10 cellular contexts compared by ENCODE assay signal in genomic region chr4:41538017-41538733, GRCh38. TPM values are rescaled to one million over a fixed set of nuclear protein-coding genes. Genes with fewer than 3 reads are reported as not detected.
DNase-seq lines count a peak whose midpoint lies in the region; ATAC-seq and TF ChIP-seq lines count a peak whose summit lies in the region.
"Had no signal": no experiment of that assay in that cellular context is flagged by ENCODE, and none has a peak within 500 bp of the region (broad histone marks: within the 10 kb centered on the region; RNA-seq: fewer than 3 reads in every experiment).

LIMCH1 (plus strand) TSS chr4:41538157; CDS start chr4:41605996, 67,839 bp downstream.

- H3K9me3 ChIP-seq in ascending aorta = no peaks in the 10 kb centered on the region
- H3K9me3 ChIP-seq in hepatocyte (ENCODE audit: low read depth) = no peaks in the 10 kb centered on the region
- H3K9me3 ChIP-seq in OCI-LY7 (ENCODE audit: low read length) = no peaks in the 10 kb centered on the region
- H3K9me3 ChIP-seq: BLaER1 treated with 17β-estradiol and CSF1 and Interleukin-3, amounts not matched to agents 10 nM and 100 nM had no signal

- H3K36me3 ChIP-seq in ascending aorta (no peaks in the 10 kb centered on the region), hepatocyte (replicated peaks; ENCODE audit: insufficient read depth, low read depth) (no peaks in the 10 kb centered on the region), OCI-LY7 (ENCODE audit: insufficient read depth, low read length) (no peaks in the 10 kb centered on the region)
- H3K36me3 ChIP-seq: BLaER1 treated with 17β-estradiol and CSF1 and Interleukin-3, amounts not matched to agents 10 nM and 100 nM had no signal

- CTCF ChIA-PET in OCI-LY7 (lab: Charles Lee; ENCODE audit: unreplicated experiment) = no interaction called here

- H4K20me1 ChIP-seq in hepatocyte (ENCODE audit: insufficient read depth, poor library complexity, severe bottlenecking) = no peaks in the 10 kb centered on the region
- H4K20me1 ChIP-seq in OCI-LY7 (ENCODE audit: insufficient read depth, low read length) = no peaks in the 10 kb centered on the region
- H4K20me1 ChIP-seq: BLaER1 treated with 17β-estradiol and CSF1 and Interleukin-3, amounts not matched to agents 10 nM and 100 nM had no signal

- intact Hi-C loops in ascending aorta (cut with DNase I) = loop anchor here (2.0 to 5.0 kb wide), 4 partner anchors 33 to 175 kb away; no protein-coding TSS in a partner anchor
- intact Hi-C loops in OCI-LY7 (cut with micrococcal nuclease; ENCODE audit: unreplicated experiment) = no loop called here

- no TSS peak for BruUV-seq in OCI-LY7 (replicated peaks; lab: Mats Ljungman, UMichigan)

- H3K9me2 ChIP-seq in hepatocyte (replicated peaks; ENCODE audit: insufficient read depth) (no peaks in the 10 kb centered on the region), OCI-LY7 (ENCODE audit: insufficient read depth, low read length) (no peaks in the 10 kb centered on the region)

- TF ChIP-seq CTCF in ascending aorta (IDR thresholded peaks at IDR 0.05) (no peak), hepatocyte (IDR thresholded peaks at IDR 0.05; ENCODE audit: poor library complexity) (no peak), OCI-LY7 (conservative IDR thresholded peaks at IDR 0.05; ENCODE audit: low read length) (no peak)

- H3K79me2 ChIP-seq in hepatocyte (no peaks in the 10 kb centered on the region), OCI-LY7 (ENCODE audit: insufficient read depth, low read depth, low read length) (no peaks in the 10 kb centered on the region)

- peak within 1 kb of the TSS; percentile 90 to 91 for H3K27ac ChIP-seq in ascending aorta
- H3K27ac ChIP-seq in hepatocyte = no peak within 1 kb of the TSS
- no peak within 1 kb of the TSS for H3K27ac ChIP-seq in OCI-LY7 (ENCODE audit: low read depth, low read length, poor library complexity, severe bottlenecking)
- H3K27ac ChIP-seq: BLaER1 treated with 17β-estradiol and CSF1 and Interleukin-3, amounts not matched to agents 10 nM and 100 nM had no signal

- ATAC-seq in HG02938 (IDR thresholded peaks at IDR 0.05; ENCODE audit: unreplicated experiment) = no peak
- ATAC-seq in HG03196 (IDR thresholded peaks at IDR 0.05; ENCODE audit: unreplicated experiment) = no peak

- DNase-seq in CD1c-positive myeloid dendritic cell (ENCODE audit: extremely low spot score) = peak; percentile 18
- peak; percentile 62 to 91 for DNase-seq in ascending aorta (ENCODE audit: low spot score in 2 of 2)
- DNase-seq in hepatocyte (ENCODE audit: low spot score) = no peak
- DNase-seq in pulmonary artery endothelial cell (ENCODE audit: low read depth, low spot score) = no peak
- DNase-seq in NCI-H774 (lab: John Stamatoyannopoulos, UW) = no peak
- no peak for DNase-seq in OCI-LY7 (ENCODE audit: low spot score)
- DNase-seq: NCI-H187 had no signal

- POLR2A ChIA-PET in OCI-LY7 (lab: Charles Lee) = interaction anchor here (0.6 kb wide), 1 partner anchor 229 kb away, joined by 3 read pairs; no protein-coding TSS in a partner anchor

- H3K4me2 ChIP-seq in hepatocyte = no peak within 1 kb of the TSS
- no peak within 1 kb of the TSS for H3K4me2 ChIP-seq in OCI-LY7 (ENCODE audit: low read length)

- H3K27me3 ChIP-seq in ascending aorta (no peaks in the 10 kb centered on the region), hepatocyte (peaks cover 2% of the 10 kb centered on the region)
- H3K27me3 ChIP-seq: BLaER1 treated with 17β-estradiol and CSF1 and Interleukin-3, amounts not matched to agents 10 nM and 100 nM had no signal

- 80% methylated on average over 9 of the region's 9 CpGs for WGBS in hepatocyte (ENCODE audit: low lambda C conversion rate, missing lambda C conversion rate)

- H3K4me3 ChIP-seq in ascending aorta (peak within 1 kb of the TSS in 1 of 2 donors; percentile 54), hepatocyte (no peak within 1 kb of the TSS), OCI-LY7 (ENCODE audit: low read depth, low read length, poor library complexity, severe bottlenecking) (no peak within 1 kb of the TSS)
- H3K4me3 ChIP-seq: BLaER1 treated with 17β-estradiol and CSF1 and Interleukin-3, amounts not matched to agents 10 nM and 100 nM had no signal

- H3K4me1 ChIP-seq in ascending aorta = peaks cover 32 to 70% of the 10 kb centered on the region in 2 donors
- peaks cover 10% of the 10 kb centered on the region for H3K4me1 ChIP-seq in hepatocyte (ENCODE audit: insufficient read depth)
- H3K4me1 ChIP-seq in OCI-LY7 (ENCODE audit: insufficient read depth, low read length, poor library complexity, severe bottlenecking) = no peaks in the 10 kb centered on the region

- no peak within 1 kb of the TSS for H2AFZ ChIP-seq in hepatocyte
- no peak within 1 kb of the TSS for H2AFZ ChIP-seq in OCI-LY7 (ENCODE audit: low read length)

RNA-seq across cellular contexts. Expression of gene LIMCH1, which starts in this region (rescaled TPM):
- total RNA-seq in ascending aorta (44.4 TPM), hepatocyte (13.3 and 16.3 TPM in 2 replicates), pulmonary artery endothelial cell (23.8 and 24.1 TPM in 2 replicates), OCI-LY7 (2022) (not detected in 2 replicates)
- 10.6 and 15.5 TPM in 2 replicates for polyA plus RNA-seq in hepatocyte
- total RNA-seq in OCI-LY7 (2014; rRNA removed; shearing (Covaris generic)) = not detected in 2 replicates

Comparison
In these comparisons a context has a peak if more than half of its experiments do, and no peak if none do; other contexts are left out.
1. RNA of gene LIMCH1 (total RNA-seq): 44.4 TPM in ascending aorta (single experiment), 23.8 to 24.1 TPM in pulmonary artery endothelial cell and 13.3 to 16.3 TPM in hepatocyte; not detected in OCI-LY7; every median in the first group is over 10 times any median in the second.
2. DNase-seq: peak in CD1c-positive myeloid dendritic cell (single experiment) and ascending aorta (2 of 2); none in hepatocyte (single experiment), pulmonary artery endothelial cell (single experiment), NCI-H774 (single experiment) and OCI-LY7 (single experiment).
3. H3K27ac ChIP-seq: peak in ascending aorta (2 of 2); none in hepatocyte (single experiment) and OCI-LY7 (single experiment).